13 cellular contexts compared by ENCODE assay signal in genomic region chr6:1958257-1958656, GRCh38.
DNase-seq lines count a peak whose midpoint lies in the region; ATAC-seq and TF ChIP-seq lines count a peak whose summit lies in the region.
"Had no signal": no experiment of that assay in that cellular context is flagged by ENCODE, and none has a peak within 500 bp of the region (broad histone marks: within the 10 kb centered on the region; RNA-seq: fewer than 3 reads in every experiment).

No MANE protein-coding gene starts in this region.

- BruUV-seq in PC-9 (replicated peaks; lab: Mats Ljungman, UMichigan): no TSS peak

- TF ChIP-seq CTCF in NB4 (IDR thresholded peaks at IDR 0.05; ENCODE audit: low read depth, low read length) (no peak), foreskin keratinocyte (conservative IDR thresholded peaks at IDR 0.05) (no peak), gastroesophageal sphincter (IDR thresholded peaks at IDR 0.05) (no peak), PC-9 (conservative IDR thresholded peaks at IDR 0.05) (no peak)

- CTCF ChIA-PET in PC-9 (lab: Charles Lee): no interaction called here

- TF ChIP-seq POLR2A in NB4 (IDR thresholded peaks at IDR 0.05; ENCODE audit: extremely low read depth, insufficient read length): no peak
- no peak for TF ChIP-seq POLR2A in gastroesophageal sphincter (IDR thresholded peaks at IDR 0.05)

- H3K9me3 ChIP-seq in gastroesophageal sphincter: no peaks in the 10 kb centered on the region
- no peaks in the 10 kb centered on the region for H3K9me3 ChIP-seq in PC-9 (ENCODE audit: insufficient read depth, low read depth)
- H3K9me3 ChIP-seq: SJSA1 had no signal

- H3K27me3 ChIP-seq in foreskin keratinocyte (no peaks in the 10 kb centered on the region), H7 (ENCODE audit: control insufficient read depth, insufficient read depth, low read length) (no peaks in the 10 kb centered on the region), gastroesophageal sphincter (no peaks in the 10 kb centered on the region), PC-9 (ENCODE audit: insufficient read depth, low read depth) (no peaks in the 10 kb centered on the region)
- H3K27me3 ChIP-seq: SJSA1 had no signal

- POLR2A ChIA-PET in PC-9 (lab: Charles Lee; ENCODE audit: unreplicated experiment): interaction anchor here (0.7 kb wide), 1 partner anchor 81 kb away, joined by 16 read pairs; no protein-coding TSS in a partner anchor

- intact Hi-C loops in PC-9 (cut with micrococcal nuclease; ENCODE audit: unreplicated experiment): loop anchor here (10.0 kb wide), 2 partner anchors 137 to 477 kb away; no protein-coding TSS in a partner anchor

- H3K36me3 ChIP-seq in H7 (replicated peaks; ENCODE audit: control insufficient read depth, insufficient read depth, low read length) (no peaks in the 10 kb centered on the region), gastroesophageal sphincter (peaks cover 0 to 4% of the 10 kb centered on the region in 2 donors), PC-9 (ENCODE audit: low read depth) (no peaks in the 10 kb centered on the region)
- H3K36me3 ChIP-seq: SJSA1 had no signal

- no peak for TF ChIP-seq EP300 in gastroesophageal sphincter (IDR thresholded peaks at IDR 0.05)

- H3K4me2 ChIP-seq in PC-9: no peak overlapping the region

- H3K27ac ChIP-seq in foreskin keratinocyte: peak overlapping the region; percentile 46
- H3K27ac ChIP-seq in gastroesophageal sphincter: no peak overlapping the region
- no peak overlapping the region for H3K27ac ChIP-seq in PC-9
- H3K27ac ChIP-seq: SJSA1 had no signal

- H3K4me1 ChIP-seq in foreskin keratinocyte (no peaks in the 10 kb centered on the region), gastroesophageal sphincter (no peaks in the 10 kb centered on the region), PC-9 (replicated peaks; ENCODE audit: insufficient read depth) (peaks cover 7% of the 10 kb centered on the region)
- H3K4me1 ChIP-seq: SJSA1 had no signal

- H4K20me1 ChIP-seq in PC-9 (ENCODE audit: insufficient read depth): no peaks in the 10 kb centered on the region; the same call in 1 of the 2 replicates

- ATAC-seq in foreskin keratinocyte: peak; percentile 85
- no peak for ATAC-seq in gastroesophageal sphincter
- no peak for ATAC-seq in GM18861 (IDR thresholded peaks at IDR 0.05; ENCODE audit: unreplicated experiment)

- H3F3A ChIP-seq in PC-9 (ENCODE audit: insufficient read depth, low read depth): peaks cover 3% of the 10 kb centered on the region; the same call in 1 of the 2 replicates

- 60 to 71% methylated on average over 3 to 4 of the region's 4 CpGs for WGBS in gastroesophageal sphincter (ENCODE audit: low coverage in 1 of 2), 2 donors

- H3K4me3 ChIP-seq in NB4 (ENCODE audit: low read depth, low read length): no peak overlapping the region
- no peak overlapping the region for H3K4me3 ChIP-seq in H7 (ENCODE audit: insufficient read depth, low read depth, low read length)
- no peak overlapping the region for H3K4me3 ChIP-seq in gastroesophageal sphincter
- no peak overlapping the region for H3K4me3 ChIP-seq in PC-9
- H3K4me3 ChIP-seq: SJSA1 had no signal

- DNase-seq in HPDE6-E6E7 (ENCODE audit: extremely low spot score) (peak; percentile 16), NB4 (ENCODE audit: low read depth) (peak; percentile 23), foreskin keratinocyte (peak; percentile 52 to 77), H7 (no peak), PC-9 (no peak)
- DNase-seq: CD8-positive, alpha-beta memory T cell; MM.1S; NCI-H1417 treated with DMSO at 0.1 percent for 48 hours; NCI-H2029 treated with DMSO at 0.1 percent for 48 hours; NCI-H526 had no signal

- no peaks in the 10 kb centered on the region for H3K79me2 ChIP-seq in PC-9 (ENCODE audit: low read depth)

- no peaks in the 10 kb centered on the region for H3K9me2 ChIP-seq in PC-9 (ENCODE audit: insufficient read depth)

- H2AFZ ChIP-seq in PC-9: no peak overlapping the region

Comparison
In these comparisons a context has a peak if more than half of its experiments do, and no peak if none do; other contexts are left out.
1. DNase-seq: peak in HPDE6-E6E7 (single experiment), NB4 (single experiment) and foreskin keratinocyte (2 of 2); none in H7 (single experiment) and PC-9 (0 of 2).